In the genomic region with DNA sequence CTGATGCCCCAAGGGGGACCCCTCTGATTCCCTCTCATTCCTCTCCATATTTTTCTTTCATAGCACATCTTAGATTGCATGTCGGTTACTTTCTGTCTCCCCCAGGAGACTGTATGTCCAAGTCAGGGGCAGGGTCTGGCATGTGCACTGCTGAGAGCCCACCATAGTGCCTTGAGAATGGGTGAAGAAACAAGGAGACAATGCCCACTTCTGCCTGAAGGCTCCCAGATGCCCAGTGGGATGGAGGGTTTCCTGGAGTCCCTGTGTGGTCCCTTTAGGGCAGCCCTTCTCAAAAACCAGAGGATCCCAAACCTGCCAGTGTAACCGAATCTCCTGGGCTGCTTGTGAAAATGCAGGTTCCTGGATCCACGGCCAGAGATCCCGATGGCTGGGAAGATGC, we compare ENCODE assay signal across 28 cellular contexts.
"Had no signal": no experiment of that assay in that cellular context is flagged by ENCODE, and none has a peak within 500 bp of the region (broad histone marks: within the 10 kb centered on the region; RNA-seq: fewer than 3 reads in every experiment).

No MANE protein-coding gene starts in this region.

- H3K4me3 Mint-ChIP-seq: activated CD4-positive, alpha-beta T cell treated with anti-CD3 and anti-CD28 coated beads, Interleukin-2, amount 10 ng/mL, durations not matched to agents 24 days and 14 days; activated CD8-positive, alpha-beta T cell treated with anti-CD3 and anti-CD28 coated beads for 36 hours; activated naive CD4-positive, alpha-beta T cell treated with anti-CD3 and anti-CD28 coated beads, Interleukin-2, amount 50 U/mL, for 24 hours; activated naive CD8-positive, alpha-beta T cell treated with anti-CD3 and anti-CD28 coated beads, Interleukin-2, amount 10 ng/mL, durations not matched to agents 7 days and 5 days; activated T-cell treated with anti-CD3 and anti-CD28 coated beads, Interleukin-2, amount 50 U/mL, for 72 hours; activated T-helper 17 cell treated with anti-CD3 and anti-CD28 coated beads, Interleukin-2, amount 50 U/mL, for 72 hours had no signal

- H3K36me3 ChIP-seq: adrenal gland, breast epithelium, Peyer's patch had no signal

- H3K4me1 Mint-ChIP-seq: activated CD4-positive, alpha-beta T cell treated with anti-CD3 and anti-CD28 coated beads, Interleukin-2, amount 10 ng/mL, durations not matched to agents 24 days and 14 days; activated naive CD4-positive, alpha-beta T cell treated with anti-CD3 and anti-CD28 coated beads, Interleukin-2, amount 50 U/mL, for 24 hours; activated naive CD8-positive, alpha-beta T cell treated with anti-CD3 and anti-CD28 coated beads, Interleukin-2, amount 10 ng/mL, durations not matched to agents 7 days and 5 days; activated T-helper 17 cell treated with anti-CD3 and anti-CD28 coated beads, Interleukin-2, amount 50 U/mL, for 72 hours had no signal

- H3K4me3 ChIP-seq: adrenal gland, body of pancreas, breast epithelium, K562, Peyer's patch had no signal

- H3K9me3 Mint-ChIP-seq: activated CD4-positive, alpha-beta T cell treated with anti-CD3 and anti-CD28 coated beads, Interleukin-2, amount 10 ng/mL, durations not matched to agents 24 days and 14 days; activated CD8-positive, alpha-beta T cell treated with anti-CD3 and anti-CD28 coated beads for 36 hours; activated naive CD4-positive, alpha-beta T cell treated with anti-CD3 and anti-CD28 coated beads, Interleukin-2, amount 50 U/mL, for 24 hours; activated naive CD8-positive, alpha-beta T cell treated with anti-CD3 and anti-CD28 coated beads, Interleukin-2, amount 10 ng/mL, durations not matched to agents 7 days and 5 days; activated T-cell treated with anti-CD3 and anti-CD28 coated beads, Interleukin-2, amount 50 U/mL, for 72 hours; activated T-helper 17 cell treated with anti-CD3 and anti-CD28 coated beads, Interleukin-2, amount 50 U/mL, for 72 hours had no signal

- H3K27ac ChIP-seq: adrenal gland, body of pancreas, breast epithelium, Peyer's patch had no signal

- H3K27ac Mint-ChIP-seq: activated CD4-positive, alpha-beta T cell treated with anti-CD3 and anti-CD28 coated beads, Interleukin-2, amount 10 ng/mL, durations not matched to agents 24 days and 14 days; activated CD8-positive, alpha-beta T cell treated with anti-CD3 and anti-CD28 coated beads for 36 hours; activated naive CD4-positive, alpha-beta T cell treated with anti-CD3 and anti-CD28 coated beads, Interleukin-2, amount 50 U/mL, for 24 hours; activated naive CD8-positive, alpha-beta T cell treated with anti-CD3 and anti-CD28 coated beads, Interleukin-2, amount 10 ng/mL, durations not matched to agents 7 days and 5 days; activated T-cell treated with anti-CD3 and anti-CD28 coated beads, Interleukin-2, amount 50 U/mL, for 72 hours; activated T-helper 17 cell treated with anti-CD3 and anti-CD28 coated beads, Interleukin-2, amount 50 U/mL, for 72 hours had no signal

- H3K4me1 ChIP-seq: adrenal gland, body of pancreas, breast epithelium, Peyer's patch had no signal

- H3K27me3 ChIP-seq: adrenal gland, body of pancreas, breast epithelium, Peyer's patch had no signal

- H3K9me3 ChIP-seq: adrenal gland, body of pancreas, breast epithelium, Peyer's patch had no signal

- DNase-seq: activated CD4-positive, alpha-beta T cell treated with anti-CD3 and anti-CD28 coated beads, Interleukin-2, amount 10 ng/mL, durations not matched to agents 24 days and 14 days; activated CD4-positive, alpha-beta T cell treated with anti-CD3 and anti-CD28 coated beads, Interleukin-2, amount 50 U/mL, for 4 hours; activated CD8-positive, alpha-beta T cell treated with anti-CD3 and anti-CD28 coated beads for 36 hours; activated gamma-delta T cell; activated naive CD4-positive, alpha-beta T cell treated with Interleukin-2 at 50 U/mL for 16 hours; activated naive CD8-positive, alpha-beta T cell treated with anti-CD3 and anti-CD28 coated beads, Interleukin-2, amount 10 ng/mL, durations not matched to agents 7 days and 5 days; activated T-cell treated with anti-CD3 and anti-CD28 coated beads, Interleukin-2, amount 50 U/mL, for 1 hour; activated T-cell treated with anti-CD3 and anti-CD28 coated beads, Interleukin-2, amount 50 U/mL, for 72 hours; adrenal gland; body of pancreas; NCI-H1105; NCI-H1417 treated with DMSO at 0.1 percent for 48 hours; NCI-H187 treated with DMSO at 0.1 percent for 48 hours; NCI-H2081; NCI-H2171 treated with DMSO at 0.1 percent for 48 hours; NCI-H2227 treated with DMSO at 0.1 percent for 48 hours; NCI-H446 treated with DMSO at 0.1 percent for 48 hours; NCI-H524; PC-3; Peyer's patch; RPMI8226; SIG-M5; SW 1271; T1000 had no signal

- ATAC-seq: activated CD8-positive, alpha-beta T cell treated with anti-CD3 and anti-CD28 coated beads for 36 hours; activated T-cell treated with anti-CD3 and anti-CD28 coated beads, Interleukin-2, amount 50 U/mL, for 72 hours; activated T-helper 17 cell treated with anti-CD3 and anti-CD28 coated beads, Interleukin-2, amount 50 U/mL, for 72 hours; body of pancreas; K562; PC-3 had no signal

- H3K27me3 Mint-ChIP-seq: activated naive CD4-positive, alpha-beta T cell treated with anti-CD3 and anti-CD28 coated beads, Interleukin-2, amount 50 U/mL, for 24 hours; activated T-helper 17 cell treated with anti-CD3 and anti-CD28 coated beads, Interleukin-2, amount 50 U/mL, for 72 hours had no signal

- H3K36me3 Mint-ChIP-seq: activated naive CD8-positive, alpha-beta T cell treated with anti-CD3 and anti-CD28 coated beads, Interleukin-2, amount 10 ng/mL, durations not matched to agents 7 days and 5 days had no signal
